9 cellular contexts compared by ENCODE assay signal in the genomic region with DNA sequence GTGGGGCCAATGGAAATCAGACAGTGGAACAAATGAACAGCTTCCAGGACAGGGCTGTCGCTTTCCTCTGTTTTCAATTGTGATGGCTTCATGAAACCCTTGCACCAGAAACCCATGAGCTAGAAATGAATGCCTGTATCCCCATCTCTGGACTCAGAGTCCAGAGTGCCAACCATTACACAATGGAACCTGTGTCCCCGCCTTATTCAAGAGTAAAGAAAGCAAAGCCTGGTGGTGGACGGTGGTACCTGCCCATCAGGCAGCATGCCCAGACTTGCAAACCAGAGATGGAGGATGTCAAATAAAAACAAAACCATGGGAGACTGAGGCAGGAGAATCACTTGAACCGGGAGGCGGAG. TPM values are rescaled to one million over a fixed set of nuclear protein-coding genes. Genes with fewer than 3 reads are reported as not detected.
DNase-seq lines count a peak whose midpoint lies in the region; ATAC-seq and TF ChIP-seq lines count a peak whose summit lies in the region.
"Had no signal": no experiment of that assay in that cellular context is flagged by ENCODE, and none has a peak within 500 bp of the region (broad histone marks: within the 10 kb centered on the region; RNA-seq: fewer than 3 reads in every experiment).

No MANE protein-coding gene starts in this region.

- H3K27ac Mint-ChIP-seq in activated T-helper 1 cell treated with anti-CD3 and anti-CD28 coated beads, Interleukin-12 subunit alpha, Interleukin-12 subunit beta, Interleukin-2, Interleukin-4 antibody, amounts not matched to agents 30 ng/mL and 10 ng/mL and 1 ng/mL, durations not matched to agents 14 hours and 24 hours and 36 hours, result peak overlapping the region; percentile 62

- peaks cover 4% of the 10 kb centered on the region for H3K27me3 Mint-ChIP-seq in activated T-helper 1 cell treated with anti-CD3 and anti-CD28 coated beads, Interleukin-12 subunit alpha, Interleukin-12 subunit beta, Interleukin-2, Interleukin-4 antibody, amounts not matched to agents 30 ng/mL and 10 ng/mL and 1 ng/mL, durations not matched to agents 14 hours and 24 hours and 36 hours (ENCODE audit: insufficient read depth)

- no peaks in the 10 kb centered on the region for H3K36me3 ChIP-seq in thyroid gland

- WGBS in thyroid gland, 2 donors, result 34 to 39% methylated on average over 5 of the region's 5 CpGs
- 41 to 45% methylated on average over 5 of the region's 5 CpGs for WGBS in lower leg skin, 2 donors

- H3K4me1 ChIP-seq in thyroid gland, result peaks cover 24 to 60% of the 10 kb centered on the region in 2 donors

- H3K4me1 Mint-ChIP-seq in activated T-helper 1 cell treated with anti-CD3 and anti-CD28 coated beads, Interleukin-12 subunit alpha, Interleukin-12 subunit beta, Interleukin-2, Interleukin-4 antibody, amounts not matched to agents 30 ng/mL and 10 ng/mL and 1 ng/mL, durations not matched to agents 14 hours and 24 hours and 36 hours (ENCODE audit: low read depth), result peaks cover 44% of the 10 kb centered on the region

- H3K27me3 ChIP-seq in thyroid gland, result no peaks in the 10 kb centered on the region

- TF ChIP-seq CTCF in thyroid gland (IDR thresholded peaks at IDR 0.05), result peak in 4 of 6 experiments; percentile 26 to 45 (median 30)
- no peak for TF ChIP-seq CTCF in lower leg skin (IDR thresholded peaks at IDR 0.05)

- no peak overlapping the region for H3K4me3 ChIP-seq in thyroid gland (replicated peaks in 1 of 3)
- H3K4me3 ChIP-seq in lower leg skin (ENCODE audit: low read depth, poor library complexity, severe bottlenecking), result no peak overlapping the region

- H3K9me3 ChIP-seq in thyroid gland, result no peaks in the 10 kb centered on the region

- H3K9me3 Mint-ChIP-seq in activated T-helper 1 cell treated with anti-CD3 and anti-CD28 coated beads, Interleukin-12 subunit alpha, Interleukin-12 subunit beta, Interleukin-2, Interleukin-4 antibody, amounts not matched to agents 30 ng/mL and 10 ng/mL and 1 ng/mL, durations not matched to agents 14 hours and 24 hours and 36 hours, result no peaks in the 10 kb centered on the region

- intact Hi-C loops in activated T-helper 1 cell treated with anti-CD3 and anti-CD28 coated beads, Interleukin-12 subunit alpha, Interleukin-12 subunit beta, Interleukin-2, Interleukin-4 antibody, amounts not matched to agents 30 ng/mL and 10 ng/mL and 1 ng/mL, durations not matched to agents 14 hours and 24 hours and 36 hours (cut with micrococcal nuclease), result no loop called here
- intact Hi-C loops in thyroid gland (cut with DNase I), result no loop called here
- intact Hi-C loops in lower leg skin (cut with DNase I; ENCODE audit: low total_unique reads), result no loop called here

- peaks cover 2% of the 10 kb centered on the region for H3K36me3 Mint-ChIP-seq in activated T-helper 1 cell treated with anti-CD3 and anti-CD28 coated beads, Interleukin-12 subunit alpha, Interleukin-12 subunit beta, Interleukin-2, Interleukin-4 antibody, amounts not matched to agents 30 ng/mL and 10 ng/mL and 1 ng/mL, durations not matched to agents 14 hours and 24 hours and 36 hours (ENCODE audit: low read depth)

- H3K4me3 Mint-ChIP-seq in activated T-helper 1 cell treated with anti-CD3 and anti-CD28 coated beads, Interleukin-12 subunit alpha, Interleukin-12 subunit beta, Interleukin-2, Interleukin-4 antibody, amounts not matched to agents 30 ng/mL and 10 ng/mL and 1 ng/mL, durations not matched to agents 14 hours and 24 hours and 36 hours, result no peak overlapping the region

- no peak for ATAC-seq in HG02759 (IDR thresholded peaks at IDR 0.05; ENCODE audit: unreplicated experiment)

- H3K27ac ChIP-seq in thyroid gland, result peak overlapping the region; percentile 79 to 93 (median 91)

- TF ChIP-seq POLR2A in thyroid gland (IDR thresholded peaks at IDR 0.05), result no peak
- no peak for TF ChIP-seq POLR2A in lower leg skin (IDR thresholded peaks at IDR 0.05)

- DNase-seq in NCI-H1092 (lab: John Stamatoyannopoulos, UW) (peak; percentile 31), left kidney (ENCODE audit: low read depth, low spot score) (peak; percentile 20), thyroid gland (peak; percentile 53 to 62), lower leg skin (ENCODE audit: low spot score in 2 of 2) (no peak)
- DNase-seq in activated T-helper 1 cell treated with anti-CD3 and anti-CD28 coated beads, Interleukin-12 subunit alpha, Interleukin-12 subunit beta, Interleukin-2, Interleukin-4 antibody, amounts not matched to agents 30 ng/mL and 10 ng/mL and 1 ng/mL, durations not matched to agents 14 hours and 24 hours and 36 hours (ENCODE audit: low spot score), result no peak
- DNase-seq in activated T-cell treated with anti-CD3 and anti-CD28 coated beads, Interleukin-2, amount 50 U/mL, for 48 hours, result no peak
- DNase-seq: activated CD8-positive, alpha-beta memory T cell treated with anti-CD3 and anti-CD28 coated beads, Interleukin-2, amount 50 U/mL, for 4 hours; hippocampal formation had no signal

RNA-seq across cellular contexts. Expression of a gene that starts 4.4 kb away (rescaled TPM):
- 66.3 and 70.4 TPM in 2 replicates for total RNA-seq in activated T-helper 1 cell treated with anti-CD3 and anti-CD28 coated beads, Interleukin-12 subunit alpha, Interleukin-12 subunit beta, Interleukin-2, Interleukin-4 antibody, amounts not matched to agents 30 ng/mL and 10 ng/mL and 1 ng/mL, durations not matched to agents 14 hours and 24 hours and 36 hours
- total RNA-seq in thyroid gland (100 to 1,000 TPM; 134 to 155 (median 148) TPM), lower leg skin (10 to 100 TPM; 33.7 to 73.3 (median 47.2) TPM)

RNA-seq across cellular contexts. Expression of a gene that starts 42.5 kb away (rescaled TPM):
- total RNA-seq in activated T-helper 1 cell treated with anti-CD3 and anti-CD28 coated beads, Interleukin-12 subunit alpha, Interleukin-12 subunit beta, Interleukin-2, Interleukin-4 antibody, amounts not matched to agents 30 ng/mL and 10 ng/mL and 1 ng/mL, durations not matched to agents 14 hours and 24 hours and 36 hours, result not detected in 2 replicates
- total RNA-seq in thyroid gland (under 1 TPM in 3 of 4 donors, not detected in 1; 0.20 to 0.79 (median 0.40) TPM), lower leg skin (1 to 10 TPM in 1 of 4 donors, under 1 TPM in 3; 0.27 to 2.4 (median 0.34) TPM)

Comparison
In these comparisons a context has a peak if more than half of its experiments do, and no peak if none do; other contexts are left out.
1. DNase-seq: peak in NCI-H1092 (single experiment), left kidney (single experiment) and thyroid gland (2 of 2); none in activated T-helper 1 cell treated with anti-CD3 and anti-CD28 coated beads, Interleukin-12 subunit alpha, Interleukin-12 subunit beta, Interleukin-2, Interleukin-4 antibody, amounts not matched to agents 30 ng/mL and 10 ng/mL and 1 ng/mL, durations not matched to agents 14 hours and 24 hours and 36 hours (single experiment), activated T-cell treated with anti-CD3 and anti-CD28 coated beads, Interleukin-2, amount 50 U/mL, for 48 hours (0 of 2) and lower leg skin (0 of 2).
2. CTCF ChIP-seq: peak in thyroid gland (4 of 6); none in lower leg skin (0 of 3).